In genomic region chr6:152338335-152339125, GRCh38 we compare ENCODE assay signal across 8 cellular contexts.
DNase-seq lines count a peak whose midpoint lies in the region; ATAC-seq and TF ChIP-seq lines count a peak whose summit lies in the region.

No MANE protein-coding gene starts in this region.

- no peak overlapping the region for H3K4me3 Mint-ChIP-seq in Calu3 (ENCODE audit: low read depth, unreplicated experiment)

- H3K36me3 Mint-ChIP-seq in Calu3 (ENCODE audit: insufficient read depth, unreplicated experiment), result peaks cover 5% of the 10 kb centered on the region

- CTCF ChIA-PET in Calu3 (lab: Charles Lee), result interaction anchor here (0.9 to 1.5 kb wide), 3 partner anchors 9 to 37 kb away, joined by 3 to 4 read pairs (median 3); no protein-coding TSS in a partner anchor

- TF ChIP-seq CTCF in Calu3 (IDR thresholded peaks at IDR 0.05; ENCODE audit: unreplicated experiment), result peak; percentile 40

- no peaks in the 10 kb centered on the region for H3K9me3 Mint-ChIP-seq in Calu3 (ENCODE audit: low read depth, unreplicated experiment)

- ATAC-seq in GM19463 (IDR thresholded peaks at IDR 0.05; ENCODE audit: unreplicated experiment) (peak; percentile 95), HG03469 (IDR thresholded peaks at IDR 0.05; ENCODE audit: unreplicated experiment) (peak; percentile 89)

- intact Hi-C loops in Calu3 (cut with micrococcal nuclease; ENCODE audit: unreplicated experiment), result no loop called here

- H3K27ac Mint-ChIP-seq in Calu3 (ENCODE audit: unreplicated experiment), result no peak overlapping the region

- peak; percentile 40 for DNase-seq in Calu3
- DNase-seq in T-helper 9 cell, result peak; percentile 52
- DNase-seq in astrocyte of the hippocampus (ENCODE audit: low read depth, low spot score), result peak; percentile 56
- DNase-seq in iris pigment epithelial cell (ENCODE audit: low read depth), result peak; percentile 45
- peak; percentile 68 to 70 for DNase-seq in stimulated activated CD4-positive, alpha-beta T cell treated with anti-CD3 and anti-CD28 coated beads, Interleukin-2, amount 100 ng/mL, for 24 hours
- DNase-seq in NCI-H2081 treated with DMSO at 0.1 percent for 48 hours (lab: John Stamatoyannopoulos, UW), result no peak

- H3K4me1 Mint-ChIP-seq in Calu3 (ENCODE audit: low read depth, unreplicated experiment), result no peaks in the 10 kb centered on the region

- no peaks in the 10 kb centered on the region for H3K27me3 Mint-ChIP-seq in Calu3 (ENCODE audit: unreplicated experiment)

- BruUV-seq in Calu3 (replicated peaks; lab: Mats Ljungman, UMichigan), result no TSS peak
